Comparison of ENCODE assay signal across 1 cellular context in genomic region chr1:201984446-201984845, GRCh38.
TF ChIP-seq lines count a peak whose summit lies in the region.

No MANE protein-coding gene starts in this region.

TF ChIP-seq in GM12878, 131 proteins besides CTCF, POLR2A, EP300 and RAD21:
- no peak for TF ChIP-seq EZH2 (IDR thresholded peaks at IDR 0.05; ENCODE audit: borderline replicate concordance, control insufficient read depth, low read depth, low read length)
- no peak for TF ChIP-seq ZNF622 (IDR thresholded peaks at IDR 0.05)
- no peak for TF ChIP-seq WRNIP1 (IDR thresholded peaks at IDR 0.05; ENCODE audit: borderline replicate concordance, low read depth, low read length)
- peak; percentile 43 for TF ChIP-seq BCL3 (IDR thresholded peaks at IDR 0.05; ENCODE audit: borderline replicate concordance, insufficient read depth, low read depth, low read length, poor library complexity, severe bottlenecking)
- TF ChIP-seq SUPT20H (IDR thresholded peaks at IDR 0.05; ENCODE audit: borderline replicate concordance, control insufficient read depth, low read depth, low read length), result no peak
